In genomic region chr2:177391822-177392372, GRCh38 we compare ENCODE assay signal across 8 cellular contexts. TPM values are rescaled to one million over a fixed set of nuclear protein-coding genes. Genes with fewer than 3 reads are reported as not detected.
DNase-seq lines count a peak whose midpoint lies in the region; ATAC-seq and TF ChIP-seq lines count a peak whose summit lies in the region.

No MANE protein-coding gene starts in this region.

- ATAC-seq in HG02571 (IDR thresholded peaks at IDR 0.05; ENCODE audit: unreplicated experiment) (peak; percentile 1), left lobe of liver (no peak), HG03039 (IDR thresholded peaks at IDR 0.05; ENCODE audit: unreplicated experiment) (no peak)

- H3K36me3 ChIP-seq in mammary epithelial cell (ENCODE audit: insufficient read depth, low read length): no peaks in the 10 kb centered on the region
- H3K36me3 ChIP-seq in muscle layer of colon (ENCODE audit: insufficient read depth, low read length): no peaks in the 10 kb centered on the region

- H3K4me1 ChIP-seq in mammary epithelial cell (ENCODE audit: insufficient read depth, low read length): peaks cover 26% of the 10 kb centered on the region
- peaks cover 25% of the 10 kb centered on the region for H3K4me1 ChIP-seq in muscle layer of colon (ENCODE audit: insufficient read depth, low read length)

- H3K9ac ChIP-seq in mammary epithelial cell (ENCODE audit: insufficient read depth, low read length): peak overlapping the region; percentile 71
- peak overlapping the region; percentile 29 for H3K9ac ChIP-seq in muscle layer of colon (ENCODE audit: low read length)

- CTCF ChIA-PET in AG04449 (lab: Yijun Ruan, JAX) (interaction anchor here (0.8 to 5.4 kb wide), 11 partner anchors 12 to 227 kb away, joined by 3 to 46 read pairs (median 3); no protein-coding TSS in a partner anchor), mammary epithelial cell (lab: Charles Lee; ENCODE audit: low non-redundant PET) (no interaction called here)

- POLR2A ChIA-PET in AG04449 (lab: Yijun Ruan, JAX): interaction anchor here (0.7 to 1.0 kb wide), 2 partner anchors 13 to 128 kb away, joined by 4 read pairs; partner anchors contain the start of gene NFE2L2

- peak overlapping the region; percentile 97 for H2AFZ ChIP-seq in mammary epithelial cell (ENCODE audit: low read depth, low read length)

- in situ Hi-C loops in mammary epithelial cell (cut with MboI; ENCODE audit: low sequenced_read_pairs in 2 of 2): loop anchor here in 1 of 2 donors (10.0 kb wide), 1 partner anchor 47 kb away; no protein-coding TSS in a partner anchor

- TSS peak; percentile 31 for BruUV-seq in mammary epithelial cell (replicated peaks; lab: Mats Ljungman, UMichigan)

- TF ChIP-seq CTCF in AG04449 (IDR thresholded peaks at IDR 0.05; ENCODE audit: insufficient read depth, low read length, missing control alignments) (no peak), mammary epithelial cell (conservative IDR thresholded peaks at IDR 0.05 in 1 of 2, IDR thresholded peaks at IDR 0.05 in 1 of 2; ENCODE audit: extremely low read depth in 1 of 2, insufficient read depth in 1 of 2, low read depth in 1 of 2, low read length in 2 of 2) (no peak)

- dilution Hi-C loops in mammary epithelial cell (cut with HindIII; ENCODE audit: low sequenced_read_pairs): no loop called here

- H4K20me1 ChIP-seq in mammary epithelial cell (ENCODE audit: insufficient read depth, low read length): no peaks in the 10 kb centered on the region

- H3K9me3 ChIP-seq in mammary epithelial cell (replicated peaks; ENCODE audit: insufficient read depth, low read length): no peaks in the 10 kb centered on the region
- no peaks in the 10 kb centered on the region for H3K9me3 ChIP-seq in muscle layer of colon (ENCODE audit: low read length)

- H3K79me2 ChIP-seq in mammary epithelial cell (ENCODE audit: insufficient read depth, low read length): peaks cover 47% of the 10 kb centered on the region

- no peak overlapping the region for H3K27ac ChIP-seq in mammary epithelial cell (ENCODE audit: insufficient read depth, low read depth, low read length)
- H3K27ac ChIP-seq in muscle layer of colon (ENCODE audit: low read depth, low read length): peak overlapping the region; percentile 86

- DNase-seq in AG04449 (ENCODE audit: low read depth, low spot score): no peak
- DNase-seq in mammary epithelial cell: peak; percentile 6
- DNase-seq in GDM1 (lab: John Stamatoyannopoulos, UW): no peak
- DNase-seq in left lobe of liver (ENCODE audit: low spot score): no peak
- DNase-seq in NCI-H2227 treated with DMSO at 0.1 percent for 48 hours (lab: John Stamatoyannopoulos, UW): no peak

- no peaks in the 10 kb centered on the region for H3K27me3 ChIP-seq in mammary epithelial cell (ENCODE audit: insufficient read depth, low read length)
- no peaks in the 10 kb centered on the region for H3K27me3 ChIP-seq in muscle layer of colon (ENCODE audit: control insufficient read depth in 1 of 2, insufficient read depth in 2 of 2, low read length in 2 of 2)

- WGBS in mammary epithelial cell (ENCODE audit: low coverage, missing lambda C conversion rate): 77% methylated on average over 4 of the region's 4 CpGs

- H3K4me3 ChIP-seq in AG04449 (ENCODE audit: low read depth, low read length) (peak overlapping the region; percentile 78), mammary epithelial cell (replicated peaks in 1 of 3; ENCODE audit: insufficient read depth in 1 of 3, low read depth in 2 of 3, low read length in 3 of 3) (peak overlapping the region; percentile 66 to 73 (median 70)), muscle layer of colon (ENCODE audit: low read depth in 1 of 2, low read length in 2 of 2) (peak overlapping the region; percentile 77 to 93)

- peak overlapping the region; percentile 94 for H3K4me2 ChIP-seq in mammary epithelial cell (ENCODE audit: insufficient read depth, low read depth, low read length)

- intact Hi-C loops in mammary epithelial cell (cut with micrococcal nuclease): loop anchor here (1.0 kb wide), 1 partner anchor 24 kb away; no protein-coding TSS in a partner anchor

RNA-seq across cellular contexts. Expression of gene AGPS, which starts 0.7 kb away (rescaled TPM):
- total RNA-seq in mammary epithelial cell (10 to 100 TPM; 42.8 to 52.4 TPM), left lobe of liver (31.0 TPM)
- polyA plus RNA-seq in mammary epithelial cell: 11.8 TPM
- 7.0 TPM for polyA minus RNA-seq in mammary epithelial cell
